ENCODE assay signal across 1 cellular context in the genomic region with DNA sequence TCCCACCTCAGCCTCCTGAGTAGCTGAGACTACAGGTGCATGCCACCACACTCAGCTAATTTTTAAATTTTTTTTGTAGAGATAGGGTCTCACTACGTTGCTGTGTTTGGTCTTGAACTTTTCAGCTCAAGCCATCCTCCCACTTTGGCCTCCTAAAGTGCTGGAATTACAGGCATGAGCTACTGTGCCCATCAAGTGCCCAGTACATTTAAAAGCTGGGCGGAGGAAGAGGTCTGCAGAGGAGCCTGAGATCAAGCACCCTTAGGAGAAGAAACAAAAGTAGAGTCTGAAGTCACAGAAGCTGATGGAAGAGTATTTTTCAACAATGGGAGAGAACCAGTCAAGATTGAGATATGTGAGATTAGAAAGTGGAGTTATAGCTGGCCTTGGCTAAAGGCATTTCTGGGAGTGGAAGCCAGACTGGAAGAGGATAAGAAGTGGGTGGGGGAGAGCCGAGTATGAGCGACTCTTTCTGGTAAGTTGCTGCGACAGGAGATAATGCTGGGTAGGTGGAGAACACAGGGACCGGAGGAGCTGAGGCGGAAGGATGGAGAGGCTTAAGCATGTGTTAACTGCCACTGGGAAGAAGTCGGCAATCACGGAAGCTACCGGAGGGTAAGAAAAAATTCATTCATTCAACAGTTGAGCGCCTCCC.
A peak's percentile ranks its signal among the peaks of the same experiment; 100 is the strongest.
TF ChIP-seq lines count a peak whose summit lies in the region.

No MANE protein-coding gene starts in this region.

TF ChIP-seq in K562, 482 proteins besides CTCF, POLR2A, EP300 and RAD21 (continued from another document and continues in another):
- TF ChIP-seq, protein P1, sequence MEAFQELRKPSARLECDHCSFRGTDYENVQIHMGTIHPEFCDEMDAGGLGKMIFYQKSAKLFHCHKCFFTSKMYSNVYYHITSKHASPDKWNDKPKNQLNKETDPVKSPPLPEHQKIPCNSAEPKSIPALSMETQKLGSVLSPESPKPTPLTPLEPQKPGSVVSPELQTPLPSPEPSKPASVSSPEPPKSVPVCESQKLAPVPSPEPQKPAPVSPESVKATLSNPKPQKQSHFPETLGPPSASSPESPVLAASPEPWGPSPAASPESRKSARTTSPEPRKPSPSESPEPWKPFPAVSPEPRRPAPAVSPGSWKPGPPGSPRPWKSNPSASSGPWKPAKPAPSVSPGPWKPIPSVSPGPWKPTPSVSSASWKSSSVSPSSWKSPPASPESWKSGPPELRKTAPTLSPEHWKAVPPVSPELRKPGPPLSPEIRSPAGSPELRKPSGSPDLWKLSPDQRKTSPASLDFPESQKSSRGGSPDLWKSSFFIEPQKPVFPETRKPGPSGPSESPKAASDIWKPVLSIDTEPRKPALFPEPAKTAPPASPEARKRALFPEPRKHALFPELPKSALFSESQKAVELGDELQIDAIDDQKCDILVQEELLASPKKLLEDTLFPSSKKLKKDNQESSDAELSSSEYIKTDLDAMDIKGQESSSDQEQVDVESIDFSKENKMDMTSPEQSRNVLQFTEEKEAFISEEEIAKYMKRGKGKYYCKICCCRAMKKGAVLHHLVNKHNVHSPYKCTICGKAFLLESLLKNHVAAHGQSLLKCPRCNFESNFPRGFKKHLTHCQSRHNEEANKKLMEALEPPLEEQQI (IDR thresholded peaks at IDR 0.05) = no peak
- TF ChIP-seq, protein P2, sequence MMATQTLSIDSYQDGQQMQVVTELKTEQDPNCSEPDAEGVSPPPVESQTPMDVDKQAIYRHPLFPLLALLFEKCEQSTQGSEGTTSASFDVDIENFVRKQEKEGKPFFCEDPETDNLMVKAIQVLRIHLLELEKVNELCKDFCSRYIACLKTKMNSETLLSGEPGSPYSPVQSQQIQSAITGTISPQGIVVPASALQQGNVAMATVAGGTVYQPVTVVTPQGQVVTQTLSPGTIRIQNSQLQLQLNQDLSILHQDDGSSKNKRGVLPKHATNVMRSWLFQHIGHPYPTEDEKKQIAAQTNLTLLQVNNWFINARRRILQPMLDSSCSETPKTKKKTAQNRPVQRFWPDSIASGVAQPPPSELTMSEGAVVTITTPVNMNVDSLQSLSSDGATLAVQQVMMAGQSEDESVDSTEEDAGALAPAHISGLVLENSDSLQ (IDR thresholded peaks at IDR 0.05) = peak; percentile 34; the same call in 1 of the 2 replicates
- TF ChIP-seq KDM4B (IDR thresholded peaks at IDR 0.05; ENCODE audit: borderline replicate concordance in 2 of 2, low read depth in 1 of 2) (no peak), ZNF79 (CRISPR knock-in tag; IDR thresholded peaks at IDR 0.05; ENCODE audit: low read depth) (no peak), MYNN (IDR thresholded peaks at IDR 0.05) (no peak), MYNN (CRISPR knock-in tag; IDR thresholded peaks at IDR 0.05) (no peak), ZNF445 (CRISPR knock-in tag; IDR thresholded peaks at IDR 0.05; ENCODE audit: low read depth) (no peak), NUFIP1 (IDR thresholded peaks at IDR 0.05; ENCODE audit: partially characterized antibody) (no peak), DACH1 (IDR thresholded peaks at IDR 0.05; ENCODE audit: partially characterized antibody) (no peak), BMI1 (IDR thresholded peaks at IDR 0.05; ENCODE audit: low read length) (no peak), ZBTB7A (IDR thresholded peaks at IDR 0.05; ENCODE audit: borderline replicate concordance, control insufficient read depth, low read depth, low read length) (no peak), NFRKB (IDR thresholded peaks at IDR 0.05; ENCODE audit: low read depth) (peak; percentile 84), ZNF551 (CRISPR knock-in tag; IDR thresholded peaks at IDR 0.05) (no peak), TRIM24 (IDR thresholded peaks at IDR 0.05) (0 out of 4 replicates have a peak, but pooled peaks of 1 of the 2 experiments have one; percentile 15), PCBP2 (IDR thresholded peaks at IDR 0.05; ENCODE audit: low read depth, low read length, poor library complexity, severe bottlenecking) (no peak), ZNF699 (CRISPR knock-in tag; IDR thresholded peaks at IDR 0.05; ENCODE audit: insufficient replicate concordance) (no peak), FOSL1 (tag; conservative IDR thresholded peaks at IDR 0.05) (no peak; the same call in 1 of the 2 replicates), ZNF184 (CRISPR knock-in tag; IDR thresholded peaks at IDR 0.05) (0 out of 2 replicates have a peak, but pooled peaks have one; percentile 63), RUNX1 (IDR thresholded peaks at IDR 0.05; ENCODE audit: low read depth) (no peak), MEIS2 (IDR thresholded peaks at IDR 0.05; ENCODE audit: partially characterized antibody) (no peak), MCM2 (IDR thresholded peaks at IDR 0.05; ENCODE audit: low read depth) (no peak), C11orf30 (IDR thresholded peaks at IDR 0.05; ENCODE audit: low read depth) (no peak), ZKSCAN3 (CRISPR knock-in tag; IDR thresholded peaks at IDR 0.05) (no peak), FOXK2 (conservative IDR thresholded peaks at IDR 0.05 in 1 of 2, IDR thresholded peaks at IDR 0.05 in 1 of 2; ENCODE audit: low read depth in 2 of 2) (no peak), FOXK1 (CRISPR knock-in tag; IDR thresholded peaks at IDR 0.05; ENCODE audit: borderline replicate concordance) (no peak), TGIF2 (CRISPR knock-in tag; IDR thresholded peaks at IDR 0.05) (no peak), NFXL1 (CRISPR knock-in tag; IDR thresholded peaks at IDR 0.05) (no peak), NFYB (IDR thresholded peaks at IDR 0.05; ENCODE audit: extremely low read depth, insufficient read length) (no peak), CBX3 (IDR thresholded peaks at IDR 0.05; ENCODE audit: borderline replicate concordance in 1 of 2, low read length in 2 of 2) (no peak), NFIX (CRISPR knock-in tag; IDR thresholded peaks at IDR 0.05; ENCODE audit: low read depth) (no peak), ZNF507 (tag; conservative IDR thresholded peaks at IDR 0.05) (no peak), HSF4 (CRISPR knock-in tag; IDR thresholded peaks at IDR 0.05; ENCODE audit: borderline replicate concordance) (no peak)
- TF ChIP-seq, protein P3, sequence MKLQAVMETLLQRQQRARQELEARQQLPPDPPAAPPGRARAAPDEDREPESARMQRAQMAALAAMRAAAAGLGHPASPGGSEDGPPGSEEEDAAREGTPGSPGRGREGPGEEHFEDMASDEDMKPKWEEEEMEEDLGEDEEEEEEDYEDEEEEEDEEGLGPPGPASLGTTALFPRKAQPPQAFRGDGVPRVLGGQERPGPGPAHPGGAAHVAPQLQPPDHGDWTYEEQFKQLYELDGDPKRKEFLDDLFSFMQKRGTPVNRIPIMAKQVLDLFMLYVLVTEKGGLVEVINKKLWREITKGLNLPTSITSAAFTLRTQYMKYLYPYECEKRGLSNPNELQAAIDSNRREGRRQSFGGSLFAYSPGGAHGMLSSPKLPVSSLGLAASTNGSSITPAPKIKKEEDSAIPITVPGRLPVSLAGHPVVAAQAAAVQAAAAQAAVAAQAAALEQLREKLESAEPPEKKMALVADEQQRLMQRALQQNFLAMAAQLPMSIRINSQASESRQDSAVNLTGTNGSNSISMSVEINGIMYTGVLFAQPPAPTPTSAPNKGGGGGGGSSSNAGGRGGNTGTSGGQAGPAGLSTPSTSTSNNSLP (IDR thresholded peaks at IDR 0.05; ENCODE audit: borderline replicate concordance, low read depth, low read length) = no peak
- TF ChIP-seq, protein P4, sequence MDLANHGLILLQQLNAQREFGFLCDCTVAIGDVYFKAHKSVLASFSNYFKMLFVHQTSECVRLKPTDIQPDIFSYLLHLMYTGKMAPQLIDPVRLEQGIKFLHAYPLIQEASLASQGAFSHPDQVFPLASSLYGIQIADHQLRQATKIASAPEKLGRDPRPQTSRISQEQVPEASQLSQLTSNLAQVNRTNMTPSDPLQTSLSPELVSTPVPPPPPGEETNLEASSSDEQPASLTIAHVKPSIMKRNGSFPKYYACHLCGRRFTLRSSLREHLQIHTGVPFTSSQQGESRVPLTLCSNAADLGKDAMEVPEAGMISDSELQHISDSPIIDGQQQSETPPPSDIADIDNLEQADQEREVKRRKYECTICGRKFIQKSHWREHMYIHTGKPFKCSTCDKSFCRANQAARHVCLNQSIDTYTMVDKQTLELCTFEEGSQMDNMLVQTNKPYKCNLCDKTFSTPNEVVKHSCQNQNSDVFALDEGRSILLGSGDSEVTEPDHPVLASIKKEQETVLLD (IDR thresholded peaks at IDR 0.05) = peak; percentile 85
- TF ChIP-seq, protein P5, sequence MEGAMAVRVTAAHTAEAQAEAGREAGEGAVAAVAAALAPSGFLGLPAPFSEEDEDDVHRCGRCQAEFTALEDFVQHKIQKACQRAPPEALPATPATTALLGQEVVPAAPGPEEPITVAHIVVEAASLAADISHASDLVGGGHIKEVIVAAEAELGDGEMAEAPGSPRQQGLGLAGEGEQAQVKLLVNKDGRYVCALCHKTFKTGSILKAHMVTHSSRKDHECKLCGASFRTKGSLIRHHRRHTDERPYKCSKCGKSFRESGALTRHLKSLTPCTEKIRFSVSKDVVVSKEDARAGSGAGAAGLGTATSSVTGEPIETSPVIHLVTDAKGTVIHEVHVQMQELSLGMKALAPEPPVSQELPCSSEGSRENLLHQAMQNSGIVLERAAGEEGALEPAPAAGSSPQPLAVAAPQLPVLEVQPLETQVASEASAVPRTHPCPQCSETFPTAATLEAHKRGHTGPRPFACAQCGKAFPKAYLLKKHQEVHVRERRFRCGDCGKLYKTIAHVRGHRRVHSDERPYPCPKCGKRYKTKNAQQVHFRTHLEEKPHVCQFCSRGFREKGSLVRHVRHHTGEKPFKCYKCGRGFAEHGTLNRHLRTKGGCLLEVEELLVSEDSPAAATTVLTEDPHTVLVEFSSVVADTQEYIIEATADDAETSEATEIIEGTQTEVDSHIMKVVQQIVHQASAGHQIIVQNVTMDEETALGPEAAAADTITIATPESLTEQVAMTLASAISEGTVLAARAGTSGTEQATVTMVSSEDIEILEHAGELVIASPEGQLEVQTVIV (CRISPR knock-in tag; IDR thresholded peaks at IDR 0.05; ENCODE audit: borderline replicate concordance) = no peak
- TF ChIP-seq, protein P6, sequence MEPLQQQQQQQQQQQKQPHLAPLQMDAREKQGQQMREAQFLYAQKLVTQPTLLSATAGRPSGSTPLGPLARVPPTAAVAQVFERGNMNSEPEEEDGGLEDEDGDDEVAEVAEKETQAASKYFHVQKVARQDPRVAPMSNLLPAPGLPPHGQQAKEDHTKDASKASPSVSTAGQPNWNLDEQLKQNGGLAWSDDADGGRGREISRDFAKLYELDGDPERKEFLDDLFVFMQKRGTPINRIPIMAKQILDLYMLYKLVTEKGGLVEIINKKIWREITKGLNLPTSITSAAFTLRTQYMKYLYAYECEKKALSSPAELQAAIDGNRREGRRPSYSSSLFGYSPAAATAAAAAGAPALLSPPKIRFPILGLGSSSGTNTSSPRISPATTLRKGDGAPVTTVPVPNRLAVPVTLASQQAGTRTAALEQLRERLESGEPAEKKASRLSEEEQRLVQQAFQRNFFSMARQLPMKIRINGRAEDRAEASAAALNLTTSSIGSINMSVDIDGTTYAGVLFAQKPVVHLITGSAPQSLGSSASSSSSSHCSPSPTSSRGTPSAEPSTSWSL (CRISPR knock-in tag; IDR thresholded peaks at IDR 0.05; ENCODE audit: borderline replicate concordance) = no peak
- TF ChIP-seq, protein P7, sequence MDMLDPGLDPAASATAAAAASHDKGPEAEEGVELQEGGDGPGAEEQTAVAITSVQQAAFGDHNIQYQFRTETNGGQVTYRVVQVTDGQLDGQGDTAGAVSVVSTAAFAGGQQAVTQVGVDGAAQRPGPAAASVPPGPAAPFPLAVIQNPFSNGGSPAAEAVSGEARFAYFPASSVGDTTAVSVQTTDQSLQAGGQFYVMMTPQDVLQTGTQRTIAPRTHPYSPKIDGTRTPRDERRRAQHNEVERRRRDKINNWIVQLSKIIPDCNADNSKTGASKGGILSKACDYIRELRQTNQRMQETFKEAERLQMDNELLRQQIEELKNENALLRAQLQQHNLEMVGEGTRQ (CRISPR knock-in tag; IDR thresholded peaks at IDR 0.05) = no peak
- TF ChIP-seq, protein P8, sequence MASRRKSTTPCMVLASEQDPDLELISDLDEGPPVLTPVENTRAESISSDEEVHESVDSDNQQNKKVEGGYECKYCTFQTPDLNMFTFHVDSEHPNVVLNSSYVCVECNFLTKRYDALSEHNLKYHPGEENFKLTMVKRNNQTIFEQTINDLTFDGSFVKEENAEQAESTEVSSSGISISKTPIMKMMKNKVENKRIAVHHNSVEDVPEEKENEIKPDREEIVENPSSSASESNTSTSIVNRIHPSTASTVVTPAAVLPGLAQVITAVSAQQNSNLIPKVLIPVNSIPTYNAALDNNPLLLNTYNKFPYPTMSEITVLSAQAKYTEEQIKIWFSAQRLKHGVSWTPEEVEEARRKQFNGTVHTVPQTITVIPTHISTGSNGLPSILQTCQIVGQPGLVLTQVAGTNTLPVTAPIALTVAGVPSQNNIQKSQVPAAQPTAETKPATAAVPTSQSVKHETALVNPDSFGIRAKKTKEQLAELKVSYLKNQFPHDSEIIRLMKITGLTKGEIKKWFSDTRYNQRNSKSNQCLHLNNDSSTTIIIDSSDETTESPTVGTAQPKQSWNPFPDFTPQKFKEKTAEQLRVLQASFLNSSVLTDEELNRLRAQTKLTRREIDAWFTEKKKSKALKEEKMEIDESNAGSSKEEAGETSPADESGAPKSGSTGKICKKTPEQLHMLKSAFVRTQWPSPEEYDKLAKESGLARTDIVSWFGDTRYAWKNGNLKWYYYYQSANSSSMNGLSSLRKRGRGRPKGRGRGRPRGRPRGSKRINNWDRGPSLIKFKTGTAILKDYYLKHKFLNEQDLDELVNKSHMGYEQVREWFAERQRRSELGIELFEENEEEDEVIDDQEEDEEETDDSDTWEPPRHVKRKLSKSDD (conservative IDR thresholded peaks at IDR 0.05; ENCODE audit: low read length) = no peak
